In genomic region chr1:234770924-234771540, GRCh38 we compare ENCODE assay signal across 10 cellular contexts.
DNase-seq lines count a peak whose midpoint lies in the region; ATAC-seq lines count a peak whose summit lies in the region.
"Had no signal": no experiment of that assay in that cellular context is flagged by ENCODE, and none has a peak within 500 bp of the region (broad histone marks: within the 10 kb centered on the region; RNA-seq: fewer than 3 reads in every experiment).

No MANE protein-coding gene starts in this region.

- peaks cover 6% of the 10 kb centered on the region for H3K9me3 Mint-ChIP-seq in activated CD4-positive, alpha-beta memory T cell treated with anti-CD3 and anti-CD28 coated beads, Interleukin-2, amount 10 ng/mL, durations not matched to agents 7 days and 5 days
- no peaks in the 10 kb centered on the region for H3K9me3 Mint-ChIP-seq in immature natural killer cell
- H3K9me3 Mint-ChIP-seq in stimulated activated memory B cell treated with anti-CD40 and anti-IgM and Interleukin-4, amounts not matched to agents 10 μg/mL and 1 μg/mL and 100 μg/mL, for 72 hours = peaks cover 3% of the 10 kb centered on the region

- no peaks in the 10 kb centered on the region for H3K27me3 Mint-ChIP-seq in activated CD4-positive, alpha-beta memory T cell treated with anti-CD3 and anti-CD28 coated beads, Interleukin-2, amount 10 ng/mL, durations not matched to agents 7 days and 5 days
- H3K27me3 Mint-ChIP-seq in immature natural killer cell (ENCODE audit: low read depth in 3 of 3) = peaks cover 9% of the 10 kb centered on the region in 3 donors
- H3K27me3 Mint-ChIP-seq in stimulated activated memory B cell treated with anti-CD40 and anti-IgM and Interleukin-4, amounts not matched to agents 10 μg/mL and 1 μg/mL and 100 μg/mL, for 72 hours = no peaks in the 10 kb centered on the region

- ATAC-seq in stimulated activated memory B cell treated with anti-CD40 and anti-IgM and Interleukin-4, amounts not matched to agents 10 μg/mL and 1 μg/mL and 100 μg/mL, for 72 hours = no peak
- no peak for ATAC-seq in HG03432 (IDR thresholded peaks at IDR 0.05; ENCODE audit: unreplicated experiment)
- ATAC-seq: sciatic nerve had no signal

- H3K4me3 Mint-ChIP-seq in activated CD4-positive, alpha-beta memory T cell treated with anti-CD3 and anti-CD28 coated beads, Interleukin-2, amount 10 ng/mL, durations not matched to agents 7 days and 5 days = no peak overlapping the region
- peak overlapping the region; percentile 14 to 59 (median 51) for H3K4me3 Mint-ChIP-seq in immature natural killer cell
- no peak overlapping the region for H3K4me3 Mint-ChIP-seq in stimulated activated memory B cell treated with anti-CD40 and anti-IgM and Interleukin-4, amounts not matched to agents 10 μg/mL and 1 μg/mL and 100 μg/mL, for 72 hours

- POLR2A ChIA-PET in activated CD4-positive, alpha-beta memory T cell treated with anti-CD3 and anti-CD28 coated beads, Interleukin-2, amount 10 ng/mL, durations not matched to agents 7 days and 5 days (lab: Charles Lee) = interaction anchor here (1.0 to 2.9 kb wide), 10 partner anchors 10 to 241 kb away, joined by 3 to 23 read pairs (median 6); no protein-coding TSS in a partner anchor

- peak; percentile 54 for DNase-seq in activated CD8-positive, alpha-beta memory T cell treated with anti-CD3 and anti-CD28 coated beads for 24 hours
- DNase-seq in activated CD8-positive, alpha-beta memory T cell treated with anti-CD3 and anti-CD28 coated beads, Interleukin-2, amount 50 U/mL, for 4 hours = no peak
- no peak for DNase-seq in activated CD4-positive, alpha-beta memory T cell treated with anti-CD3 and anti-CD28 coated beads, Interleukin-2, amount 10 ng/mL, durations not matched to agents 7 days and 5 days
- DNase-seq in immature natural killer cell = no peak
- no peak for DNase-seq in NCI-H524 treated with DMSO at 0.1 percent for 48 hours (lab: John Stamatoyannopoulos, UW)
- DNase-seq in GOT3 (lab: John Stamatoyannopoulos, UW) = no peak
- DNase-seq: hippocampal formation had no signal

- peak overlapping the region; percentile 95 for H3K27ac Mint-ChIP-seq in activated CD4-positive, alpha-beta memory T cell treated with anti-CD3 and anti-CD28 coated beads, Interleukin-2, amount 10 ng/mL, durations not matched to agents 7 days and 5 days
- peak overlapping the region; percentile 86 to 99 (median 98) for H3K27ac Mint-ChIP-seq in immature natural killer cell
- peak overlapping the region; percentile 99 for H3K27ac Mint-ChIP-seq in stimulated activated memory B cell treated with anti-CD40 and anti-IgM and Interleukin-4, amounts not matched to agents 10 μg/mL and 1 μg/mL and 100 μg/mL, for 72 hours

- CTCF ChIA-PET in activated CD4-positive, alpha-beta memory T cell treated with anti-CD3 and anti-CD28 coated beads, Interleukin-2, amount 10 ng/mL, durations not matched to agents 7 days and 5 days (lab: Charles Lee) = interaction anchor here (0.8 to 1.5 kb wide), 2 partner anchors 46 to 312 kb away, joined by 3 to 5 read pairs; no protein-coding TSS in a partner anchor

- peaks cover 2% of the 10 kb centered on the region for H3K36me3 Mint-ChIP-seq in activated CD4-positive, alpha-beta memory T cell treated with anti-CD3 and anti-CD28 coated beads, Interleukin-2, amount 10 ng/mL, durations not matched to agents 7 days and 5 days (ENCODE audit: low read depth)
- H3K36me3 Mint-ChIP-seq in immature natural killer cell = peaks cover 0 to 3% (median 0%) of the 10 kb centered on the region in 3 donors
- H3K36me3 Mint-ChIP-seq in stimulated activated memory B cell treated with anti-CD40 and anti-IgM and Interleukin-4, amounts not matched to agents 10 μg/mL and 1 μg/mL and 100 μg/mL, for 72 hours = peaks cover 6% of the 10 kb centered on the region

- peaks cover 56% of the 10 kb centered on the region for H3K4me1 Mint-ChIP-seq in activated CD4-positive, alpha-beta memory T cell treated with anti-CD3 and anti-CD28 coated beads, Interleukin-2, amount 10 ng/mL, durations not matched to agents 7 days and 5 days
- H3K4me1 Mint-ChIP-seq in immature natural killer cell = peaks cover 32 to 53% of the 10 kb centered on the region in 2 donors
- H3K4me1 Mint-ChIP-seq in stimulated activated memory B cell treated with anti-CD40 and anti-IgM and Interleukin-4, amounts not matched to agents 10 μg/mL and 1 μg/mL and 100 μg/mL, for 72 hours = peaks cover 60% of the 10 kb centered on the region

Comparison
In these comparisons a context has a peak if more than half of its experiments do, and no peak if none do; other contexts are left out.
1. H3K4me3 Mint-ChIP-seq: peak in immature natural killer cell (5 of 5); none in activated CD4-positive, alpha-beta memory T cell treated with anti-CD3 and anti-CD28 coated beads, Interleukin-2, amount 10 ng/mL, durations not matched to agents 7 days and 5 days (single experiment) and stimulated activated memory B cell treated with anti-CD40 and anti-IgM and Interleukin-4, amounts not matched to agents 10 μg/mL and 1 μg/mL and 100 μg/mL, for 72 hours (single experiment).
2. Peak in every context shown above with its lines, with median percentiles within 50 percentile points of each other: H3K27ac Mint-ChIP-seq.